In genomic region chr1:75394386-75395139, GRCh38 we compare ENCODE assay signal across 14 cellular contexts.
DNase-seq lines count a peak whose midpoint lies in the region; ATAC-seq and TF ChIP-seq lines count a peak whose summit lies in the region.
"Had no signal": no experiment of that assay in that cellular context is flagged by ENCODE, and none has a peak within 500 bp of the region (broad histone marks: within the 10 kb centered on the region; RNA-seq: fewer than 3 reads in every experiment).

No MANE protein-coding gene starts in this region.

- no peak for TF ChIP-seq POLR2A in vagina (IDR thresholded peaks at IDR 0.05)

- H3K27ac ChIP-seq in mesendoderm (ENCODE audit: low read depth, low read length) (no peak overlapping the region), vagina (no peak overlapping the region), GM23248 (no peak overlapping the region)
- H3K27ac ChIP-seq: breast epithelium, heart left ventricle, right atrium auricular region had no signal

- CTCF ChIA-PET in T-cell (lab: Charles Lee), result no interaction called here

- H4K8ac ChIP-seq in mesendoderm (ENCODE audit: low read depth, low read length), result no peak overlapping the region

- H4K5ac ChIP-seq in mesendoderm (ENCODE audit: low read length), result no peak overlapping the region

- whole genome bisulfite sequencing in mesendoderm (ENCODE audit: extremely low coverage, insufficient coverage, low lambda C conversion rate), result 100% methylated on average over 1 of the region's 3 CpGs
- WGBS in GM23248 (ENCODE audit: low coverage in 1 of 2, low lambda C conversion rate in 2 of 2, missing lambda C conversion rate in 2 of 2), 2 experiments, result 13 to 22% methylated on average over 3 of the region's 3 CpGs

- peak overlapping the region; percentile 8 for H3K18ac ChIP-seq in mesendoderm (ENCODE audit: low read length)

- H3K23ac ChIP-seq in mesendoderm (ENCODE audit: low read length), result no peak overlapping the region

- H3K4ac ChIP-seq in mesendoderm (ENCODE audit: low read depth, low read length), result no peak overlapping the region

- no peaks in the 10 kb centered on the region for H3K79me1 ChIP-seq in mesendoderm (ENCODE audit: low read length)

- H2BK5ac ChIP-seq in mesendoderm (ENCODE audit: low read length), result no peak overlapping the region

- in situ Hi-C loops in GM23248 (cut with MboI), result no loop called here

- H3K27me3 ChIP-seq in mesendoderm (ENCODE audit: insufficient read depth, low read length, poor library complexity) (no peaks in the 10 kb centered on the region), vagina (no peaks in the 10 kb centered on the region), GM23248 (replicated peaks; ENCODE audit: insufficient read depth) (no peaks in the 10 kb centered on the region)
- H3K27me3 ChIP-seq: breast epithelium, heart left ventricle, right atrium auricular region had no signal

- DNase-seq in mesendoderm (no peak), vagina (ENCODE audit: extremely low spot score in 2 of 2) (no peak), GM23248 (no peak), T-cell (no peak)
- DNase-seq: activated CD4-positive, alpha-beta T cell treated with anti-CD3 and anti-CD28 coated beads, Interleukin-2, amount 50 U/mL, for 1 hour; CD4-positive, CD25-positive, alpha-beta regulatory T cell; heart left ventricle; naive thymus-derived CD8-positive, alpha-beta T cell; NCI-H2171 treated with DMSO at 0.1 percent for 48 hours had no signal

- H4K20me1 ChIP-seq in GM23248 (ENCODE audit: insufficient read depth), result no peaks in the 10 kb centered on the region

- H3K56ac ChIP-seq in mesendoderm (ENCODE audit: low read length), result no peak overlapping the region

- no peaks in the 10 kb centered on the region for H3K36me3 Mint-ChIP-seq in T-cell
- H3K36me3 Mint-ChIP-seq: CD4-positive, CD25-positive, alpha-beta regulatory T cell; naive thymus-derived CD8-positive, alpha-beta T cell had no signal

- no peak overlapping the region for H3K4me3 ChIP-seq in mesendoderm (ENCODE audit: low read length)
- H3K4me3 ChIP-seq in vagina, result no peak overlapping the region
- no peak overlapping the region for H3K4me3 ChIP-seq in GM23248
- H3K4me3 ChIP-seq: breast epithelium, heart left ventricle, right atrium auricular region had no signal

- H2AFZ ChIP-seq in GM23248, result no peak overlapping the region

- H3K79me2 ChIP-seq in mesendoderm (ENCODE audit: control insufficient read depth, insufficient read depth, low read length) (no peaks in the 10 kb centered on the region), GM23248 (ENCODE audit: insufficient read depth) (no peaks in the 10 kb centered on the region)

- ATAC-seq in GM19043 (IDR thresholded peaks at IDR 0.05; ENCODE audit: low read depth, unreplicated experiment) (peak; percentile 46), HG02571 (IDR thresholded peaks at IDR 0.05; ENCODE audit: unreplicated experiment) (peak; percentile 49), HG03354 (IDR thresholded peaks at IDR 0.05; ENCODE audit: poor library complexity, severe bottlenecking, unreplicated experiment) (peak; percentile 54), T-cell (replicated peaks in 1 of 4) (no peak)
- ATAC-seq: heart left ventricle; naive thymus-derived CD8-positive, alpha-beta T cell had no signal

- no peaks in the 10 kb centered on the region for H3F3A ChIP-seq in GM23248 (ENCODE audit: insufficient read depth)

- H2BK15ac ChIP-seq in mesendoderm (replicated peaks; ENCODE audit: low read depth), result no peak overlapping the region

- POLR2A ChIA-PET in T-cell (lab: Charles Lee), result no interaction called here

- H3K9me3 ChIP-seq in vagina (no peaks in the 10 kb centered on the region), GM23248 (ENCODE audit: low read depth) (no peaks in the 10 kb centered on the region)

- TF ChIP-seq CTCF in vagina (IDR thresholded peaks at IDR 0.05), result no peak

- H3K27ac Mint-ChIP-seq in T-cell, result no peak overlapping the region
- H3K27ac Mint-ChIP-seq: CD4-positive, CD25-positive, alpha-beta regulatory T cell; naive thymus-derived CD8-positive, alpha-beta T cell had no signal

- H2BK120ac ChIP-seq in mesendoderm (ENCODE audit: low read depth, low read length), result peak overlapping the region; percentile 73

- H3K4me1 Mint-ChIP-seq in T-cell, result no peaks in the 10 kb centered on the region
- H3K4me1 Mint-ChIP-seq: CD4-positive, CD25-positive, alpha-beta regulatory T cell had no signal

- H2AK5ac ChIP-seq in mesendoderm (ENCODE audit: low read length), result no peak overlapping the region

- H3K4me1 ChIP-seq in mesendoderm (ENCODE audit: control insufficient read depth, low read depth, low read length) (no peaks in the 10 kb centered on the region), vagina (no peaks in the 10 kb centered on the region), GM23248 (ENCODE audit: insufficient read depth) (no peaks in the 10 kb centered on the region)
- H3K4me1 ChIP-seq: breast epithelium, heart left ventricle, right atrium auricular region had no signal

- H3K9me3 Mint-ChIP-seq in T-cell, result peaks cover 2 to 38% (median 19%) of the 10 kb centered on the region in 3 donors

- no peak overlapping the region for H3K4me2 ChIP-seq in mesendoderm (ENCODE audit: low read length)
- no peak overlapping the region for H3K4me2 ChIP-seq in GM23248 (ENCODE audit: unreplicated experiment)

- H3K9me2 ChIP-seq in GM23248 (ENCODE audit: insufficient read depth), result no peaks in the 10 kb centered on the region

- H3K36me3 ChIP-seq in mesendoderm (ENCODE audit: control insufficient read depth, insufficient read depth, low read length) (no peaks in the 10 kb centered on the region), vagina (no peaks in the 10 kb centered on the region), GM23248 (ENCODE audit: low read depth) (no peaks in the 10 kb centered on the region)
- H3K36me3 ChIP-seq: breast epithelium, heart left ventricle, right atrium auricular region had no signal

- H3K9ac ChIP-seq in mesendoderm (ENCODE audit: low read length) (no peak overlapping the region), GM23248 (no peak overlapping the region)

- intact Hi-C loops in vagina (cut with DNase I), result no loop called here

- no peak overlapping the region for H3K4me3 Mint-ChIP-seq in T-cell
- H3K4me3 Mint-ChIP-seq: CD4-positive, CD25-positive, alpha-beta regulatory T cell; naive thymus-derived CD8-positive, alpha-beta T cell had no signal

- no peaks in the 10 kb centered on the region for H3K27me3 Mint-ChIP-seq in T-cell

Comparison
In these comparisons a context has a peak if more than half of its experiments do, and no peak if none do; other contexts are left out.
1. ATAC-seq: peak in GM19043 (single experiment), HG02571 (single experiment) and HG03354 (single experiment); none in T-cell (0 of 4).